In genomic region chr5:88729476-88730182, GRCh38 we compare ENCODE assay signal across 8 cellular contexts.
DNase-seq lines count a peak whose midpoint lies in the region; ATAC-seq, FAIRE-seq and TF ChIP-seq lines count a peak whose summit lies in the region.

No MANE protein-coding gene starts in this region.

- peaks cover 5% of the 10 kb centered on the region for H3K4me1 Mint-ChIP-seq in activated T-helper 2 cell treated with anti-CD3 and anti-CD28 coated beads, Interferon-gamma antibody, Interleukin-2, Interleukin-4, amounts not matched to agents 10 μg/mL and 5 μg/mL and 100 μg/mL, durations not matched to agents 14 hours and 24 hours and 36 hours (ENCODE audit: low read depth)

- DNase-seq in Caki2 (ENCODE audit: low read depth) (peak; percentile 66), LHCN-M2 (ENCODE audit: low read depth) (peak; percentile 73), RCC 7860 (ENCODE audit: low spot score) (peak; percentile 47), foreskin melanocyte (peak; percentile 73), pancreas (peak in 4 of 6 donors; percentile 17 to 66 (median 35)), uterus (peak; percentile 60 to 80)
- peak; percentile 34 for DNase-seq in activated T-helper 2 cell treated with anti-CD3 and anti-CD28 coated beads, Interferon-gamma antibody, Interleukin-2, Interleukin-4, amounts not matched to agents 10 μg/mL and 5 μg/mL and 100 μg/mL, durations not matched to agents 14 hours and 24 hours and 36 hours (ENCODE audit: low spot score)

- H3K27me3 ChIP-seq in pancreas, result no peaks in the 10 kb centered on the region
- H3K27me3 ChIP-seq in uterus, result no peaks in the 10 kb centered on the region

- no peak overlapping the region for H3K4me3 Mint-ChIP-seq in activated T-helper 2 cell treated with anti-CD3 and anti-CD28 coated beads, Interferon-gamma antibody, Interleukin-2, Interleukin-4, amounts not matched to agents 10 μg/mL and 5 μg/mL and 100 μg/mL, durations not matched to agents 14 hours and 24 hours and 36 hours (ENCODE audit: low read depth)

- ATAC-seq in GM21576 (IDR thresholded peaks at IDR 0.05; ENCODE audit: unreplicated experiment) (peak; percentile 32), pancreas (peak; percentile 73 to 91 (median 90))

- H3K27ac ChIP-seq in pancreas (no peak overlapping the region), uterus (peak overlapping the region in 1 of 2 donors; percentile 79)

- no peaks in the 10 kb centered on the region for H3K36me3 ChIP-seq in pancreas
- no peaks in the 10 kb centered on the region for H3K36me3 ChIP-seq in uterus

- in situ Hi-C loops in Caki2 (cut with HindIII; ENCODE audit: low pct_unique_long_range_greater_than_20kb, low sequenced_read_pairs), result no loop called here

- no peak for TF ChIP-seq POLR2A in uterus (IDR thresholded peaks at IDR 0.05)

- WGBS in pancreas, 2 donors, result 2 to 3% methylated on average over 1 of the region's 1 CpG

- H3K27me3 Mint-ChIP-seq in activated T-helper 2 cell treated with anti-CD3 and anti-CD28 coated beads, Interferon-gamma antibody, Interleukin-2, Interleukin-4, amounts not matched to agents 10 μg/mL and 5 μg/mL and 100 μg/mL, durations not matched to agents 14 hours and 24 hours and 36 hours (ENCODE audit: low read depth), result peaks cover 12% of the 10 kb centered on the region

- no peaks in the 10 kb centered on the region for H3K4me1 ChIP-seq in pancreas
- H3K4me1 ChIP-seq in uterus, result no peaks in the 10 kb centered on the region

- H3K36me3 Mint-ChIP-seq in activated T-helper 2 cell treated with anti-CD3 and anti-CD28 coated beads, Interferon-gamma antibody, Interleukin-2, Interleukin-4, amounts not matched to agents 10 μg/mL and 5 μg/mL and 100 μg/mL, durations not matched to agents 14 hours and 24 hours and 36 hours (ENCODE audit: low read depth), result no peaks in the 10 kb centered on the region

- TF ChIP-seq CTCF in pancreas (IDR thresholded peaks at IDR 0.05), result peak; percentile 38 to 69 (median 64)
- peak; percentile 74 to 86 (median 80) for TF ChIP-seq CTCF in uterus (IDR thresholded peaks at IDR 0.05)

- no peak overlapping the region for H3K4me3 ChIP-seq in pancreas
- H3K4me3 ChIP-seq in uterus, result no peak overlapping the region

- FAIRE-seq in RCC 7860 (lab: Jason Lieb, UNC) (peak; percentile 76), pancreas (lab: Jason Lieb, UNC) (peak; percentile 98)

- H3K27ac Mint-ChIP-seq in activated T-helper 2 cell treated with anti-CD3 and anti-CD28 coated beads, Interferon-gamma antibody, Interleukin-2, Interleukin-4, amounts not matched to agents 10 μg/mL and 5 μg/mL and 100 μg/mL, durations not matched to agents 14 hours and 24 hours and 36 hours, result no peak overlapping the region

- H3K9me3 ChIP-seq in pancreas (no peaks in the 10 kb centered on the region), uterus (no peaks in the 10 kb centered on the region)

- no peaks in the 10 kb centered on the region for H3K9me3 Mint-ChIP-seq in activated T-helper 2 cell treated with anti-CD3 and anti-CD28 coated beads, Interferon-gamma antibody, Interleukin-2, Interleukin-4, amounts not matched to agents 10 μg/mL and 5 μg/mL and 100 μg/mL, durations not matched to agents 14 hours and 24 hours and 36 hours

- intact Hi-C loops in activated T-helper 2 cell treated with anti-CD3 and anti-CD28 coated beads, Interferon-gamma antibody, Interleukin-2, Interleukin-4, amounts not matched to agents 10 μg/mL and 5 μg/mL and 100 μg/mL, durations not matched to agents 14 hours and 24 hours and 36 hours (cut with micrococcal nuclease), result loop anchor here (1.0 to 5.0 kb wide), 4 partner anchors 153 to 1658 kb away; partner anchors contain the start of gene MEF2C
- intact Hi-C loops in pancreas (cut with DNase I) (loop anchor here in 1 of 3 donors (5.0 kb wide), 1 partner anchor 1538 kb away; no protein-coding TSS in a partner anchor), uterus (cut with DNase I; ENCODE audit: low total_unique reads) (no loop called here)
